In the genomic region with DNA sequence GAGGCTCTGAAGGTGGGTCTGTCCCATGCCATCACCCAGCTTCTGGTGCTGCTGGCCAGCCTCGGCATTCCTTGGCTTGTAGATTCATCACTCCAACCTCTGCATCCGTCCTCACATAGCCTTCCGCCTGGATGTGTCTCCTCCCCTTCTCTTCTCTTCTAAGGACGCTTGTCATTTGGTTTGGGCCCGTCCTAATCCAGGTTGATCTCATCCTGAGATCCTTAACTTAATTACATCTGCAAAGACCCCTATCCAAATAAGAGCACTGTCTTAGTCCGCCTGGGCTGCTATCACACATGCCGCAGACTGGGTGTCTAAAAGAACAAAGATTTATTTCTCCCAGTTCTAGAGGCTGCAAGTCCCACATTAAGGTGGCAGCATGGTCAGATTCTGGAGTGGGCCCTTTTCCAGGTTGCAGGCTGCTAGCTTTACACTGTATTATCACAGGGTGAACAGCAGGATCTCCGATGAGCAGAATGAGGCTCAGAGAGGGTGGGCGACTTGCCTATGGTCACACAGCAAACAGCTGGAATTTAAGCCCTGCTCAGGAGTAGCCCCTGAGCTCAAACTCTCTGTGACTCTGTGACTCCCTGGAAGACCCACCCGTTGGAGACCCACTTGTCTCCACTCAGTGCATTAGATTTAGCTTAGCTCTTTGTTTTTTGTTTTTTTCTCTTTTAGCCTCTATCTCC, we compare ENCODE assay signal across 3 cellular contexts.
TF ChIP-seq lines count a peak whose summit lies in the region.

No MANE protein-coding gene starts in this region.

TF ChIP-seq in A549, 52 proteins besides CTCF, POLR2A, EP300 and RAD21 (continued from another document):
- TF ChIP-seq CBX2 (IDR thresholded peaks at IDR 0.05; ENCODE audit: borderline replicate concordance, low read depth) (no peak), PHF8 (IDR thresholded peaks at IDR 0.05; ENCODE audit: borderline replicate concordance, low read depth) (no peak), ZFP36 (IDR thresholded peaks at IDR 0.05; ENCODE audit: borderline replicate concordance, partially characterized antibody) (peak; percentile 33), KDM1A (IDR thresholded peaks at IDR 0.05; ENCODE audit: low read depth) (peak; percentile 24; the same call in 1 of the 2 replicates), RCOR1 (IDR thresholded peaks at IDR 0.05; ENCODE audit: low read depth, low read length) (no peak), HOXB5 (CRISPR knock-in tag; IDR thresholded peaks at IDR 0.05) (no peak), CHD2 (IDR thresholded peaks at IDR 0.05; ENCODE audit: low read length, partially characterized antibody) (no peak), MAFK (IDR thresholded peaks at IDR 0.05; ENCODE audit: partially characterized antibody) (no peak), NPAS2 (CRISPR knock-in tag; IDR thresholded peaks at IDR 0.05; ENCODE audit: borderline replicate concordance) (no peak)
- TF ChIP-seq, protein P1, sequence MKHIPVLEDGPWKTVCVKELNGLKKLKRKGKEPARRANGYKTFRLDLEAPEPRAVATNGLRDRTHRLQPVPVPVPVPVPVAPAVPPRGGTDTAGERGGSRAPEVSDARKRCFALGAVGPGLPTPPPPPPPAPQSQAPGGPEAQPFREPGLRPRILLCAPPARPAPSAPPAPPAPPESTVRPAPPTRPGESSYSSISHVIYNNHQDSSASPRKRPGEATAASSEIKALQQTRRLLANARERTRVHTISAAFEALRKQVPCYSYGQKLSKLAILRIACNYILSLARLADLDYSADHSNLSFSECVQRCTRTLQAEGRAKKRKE (CRISPR knock-in tag; IDR thresholded peaks at IDR 0.05; ENCODE audit: low read depth): no peak
- TF ChIP-seq, protein P2, sequence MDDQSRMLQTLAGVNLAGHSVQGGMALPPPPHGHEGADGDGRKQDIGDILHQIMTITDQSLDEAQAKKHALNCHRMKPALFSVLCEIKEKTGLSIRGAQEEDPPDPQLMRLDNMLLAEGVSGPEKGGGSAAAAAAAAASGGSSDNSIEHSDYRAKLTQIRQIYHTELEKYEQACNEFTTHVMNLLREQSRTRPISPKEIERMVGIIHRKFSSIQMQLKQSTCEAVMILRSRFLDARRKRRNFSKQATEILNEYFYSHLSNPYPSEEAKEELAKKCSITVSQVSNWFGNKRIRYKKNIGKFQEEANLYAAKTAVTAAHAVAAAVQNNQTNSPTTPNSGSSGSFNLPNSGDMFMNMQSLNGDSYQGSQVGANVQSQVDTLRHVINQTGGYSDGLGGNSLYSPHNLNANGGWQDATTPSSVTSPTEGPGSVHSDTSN (IDR thresholded peaks at IDR 0.05): no peak
- TF ChIP-seq, protein P3, sequence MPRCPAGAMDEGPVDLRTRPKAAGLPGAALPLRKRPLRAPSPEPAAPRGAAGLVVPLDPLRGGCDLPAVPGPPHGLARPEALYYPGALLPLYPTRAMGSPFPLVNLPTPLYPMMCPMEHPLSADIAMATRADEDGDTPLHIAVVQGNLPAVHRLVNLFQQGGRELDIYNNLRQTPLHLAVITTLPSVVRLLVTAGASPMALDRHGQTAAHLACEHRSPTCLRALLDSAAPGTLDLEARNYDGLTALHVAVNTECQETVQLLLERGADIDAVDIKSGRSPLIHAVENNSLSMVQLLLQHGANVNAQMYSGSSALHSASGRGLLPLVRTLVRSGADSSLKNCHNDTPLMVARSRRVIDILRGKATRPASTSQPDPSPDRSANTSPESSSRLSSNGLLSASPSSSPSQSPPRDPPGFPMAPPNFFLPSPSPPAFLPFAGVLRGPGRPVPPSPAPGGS (IDR thresholded peaks at IDR 0.05): no peak
- TF ChIP-seq, protein P4, sequence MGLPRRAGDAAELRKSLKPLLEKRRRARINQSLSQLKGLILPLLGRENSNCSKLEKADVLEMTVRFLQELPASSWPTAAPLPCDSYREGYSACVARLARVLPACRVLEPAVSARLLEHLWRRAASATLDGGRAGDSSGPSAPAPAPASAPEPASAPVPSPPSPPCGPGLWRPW (IDR thresholded peaks at IDR 0.05): no peak

TF ChIP-seq in HEK293T, 16 proteins besides CTCF, POLR2A, EP300 and RAD21 (continued from another document):
- TF ChIP-seq FOXM1 (IDR thresholded peaks at IDR 0.05; ENCODE audit: borderline replicate concordance): no peak
- no peak for TF ChIP-seq ELF4 (IDR thresholded peaks at IDR 0.05)
- TF ChIP-seq, protein P5, sequence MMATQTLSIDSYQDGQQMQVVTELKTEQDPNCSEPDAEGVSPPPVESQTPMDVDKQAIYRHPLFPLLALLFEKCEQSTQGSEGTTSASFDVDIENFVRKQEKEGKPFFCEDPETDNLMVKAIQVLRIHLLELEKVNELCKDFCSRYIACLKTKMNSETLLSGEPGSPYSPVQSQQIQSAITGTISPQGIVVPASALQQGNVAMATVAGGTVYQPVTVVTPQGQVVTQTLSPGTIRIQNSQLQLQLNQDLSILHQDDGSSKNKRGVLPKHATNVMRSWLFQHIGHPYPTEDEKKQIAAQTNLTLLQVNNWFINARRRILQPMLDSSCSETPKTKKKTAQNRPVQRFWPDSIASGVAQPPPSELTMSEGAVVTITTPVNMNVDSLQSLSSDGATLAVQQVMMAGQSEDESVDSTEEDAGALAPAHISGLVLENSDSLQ (IDR thresholded peaks at IDR 0.05): no peak
- no peak for TF ChIP-seq SP1 (IDR thresholded peaks at IDR 0.05)
- no peak for TF ChIP-seq CTBP1 (IDR thresholded peaks at IDR 0.05; ENCODE audit: borderline replicate concordance)
- no peak for TF ChIP-seq L3MBTL2 (conservative IDR thresholded peaks at IDR 0.05)
- no peak for TF ChIP-seq ARNT (IDR thresholded peaks at IDR 0.05)
- TF ChIP-seq NFRKB (IDR thresholded peaks at IDR 0.05): no peak
- TF ChIP-seq LEF1 (IDR thresholded peaks at IDR 0.05; ENCODE audit: borderline replicate concordance): no peak
- no peak for TF ChIP-seq FOXK2 (IDR thresholded peaks at IDR 0.05)
- TF ChIP-seq HDGF (IDR thresholded peaks at IDR 0.05; ENCODE audit: borderline replicate concordance): no peak
- no peak for TF ChIP-seq FOXA1 (IDR thresholded peaks at IDR 0.05)
- no peak for TF ChIP-seq BHLHE40 (IDR thresholded peaks at IDR 0.05; ENCODE audit: borderline replicate concordance)

TF ChIP-seq in K562, 482 proteins besides CTCF, POLR2A, EP300 and RAD21 (continued from another document):
- TF ChIP-seq SMARCC2 (IDR thresholded peaks at IDR 0.05; ENCODE audit: low read depth) (no peak), ZFP36 (IDR thresholded peaks at IDR 0.05; ENCODE audit: low read depth, low read length, partially characterized antibody) (peak; percentile 88), TEAD1 (CRISPR knock-in tag; IDR thresholded peaks at IDR 0.05) (no peak), MEF2A (IDR thresholded peaks at IDR 0.05; ENCODE audit: control insufficient read depth, low read depth, low read length) (no peak), EWSR1 (IDR thresholded peaks at IDR 0.05; ENCODE audit: borderline replicate concordance, low read depth, partially characterized antibody) (no peak), ZNF140 (CRISPR knock-in tag; IDR thresholded peaks at IDR 0.05) (no peak), ERF (CRISPR knock-in tag; IDR thresholded peaks at IDR 0.05) (no peak), ZNF77 (CRISPR knock-in tag; IDR thresholded peaks at IDR 0.05) (no peak), ZKSCAN3 (CRISPR knock-in tag; IDR thresholded peaks at IDR 0.05) (no peak), TCF7 (IDR thresholded peaks at IDR 0.05; ENCODE audit: borderline replicate concordance) (no peak), NFRKB (IDR thresholded peaks at IDR 0.05; ENCODE audit: low read depth) (no peak), ZNF3 (CRISPR knock-in tag; IDR thresholded peaks at IDR 0.05) (no peak), CHD2 (IDR thresholded peaks at IDR 0.05; ENCODE audit: low read depth, low read length) (no peak), RBM25 (IDR thresholded peaks at IDR 0.05; ENCODE audit: low read depth, low read length, severe bottlenecking) (peak; percentile 88), ATF7 (IDR thresholded peaks at IDR 0.05) (no peak), RFX7 (CRISPR knock-in tag; IDR thresholded peaks at IDR 0.05) (no peak), GABPA (tag; conservative IDR thresholded peaks at IDR 0.05; ENCODE audit: low read depth) (no peak), ZFP1 (CRISPR knock-in tag; IDR thresholded peaks at IDR 0.05) (no peak), ILK (tag; IDR thresholded peaks at IDR 0.05; ENCODE audit: borderline replicate concordance, low read depth) (no peak), SNIP1 (IDR thresholded peaks at IDR 0.05; ENCODE audit: low read depth) (no peak), ZNF668 (CRISPR knock-in tag; IDR thresholded peaks at IDR 0.05) (no peak), PTBP1 (IDR thresholded peaks at IDR 0.05; ENCODE audit: low read depth, low read length) (0 out of 2 replicates have a peak, but pooled peaks have one; percentile 30), RFX1 (IDR thresholded peaks at IDR 0.05) (no peak), ARID1B (IDR thresholded peaks at IDR 0.05) (no peak), NCOR1 (IDR thresholded peaks at IDR 0.05) (no peak), TAF7 (tag; IDR thresholded peaks at IDR 0.05) (no peak), ZFPM2 (CRISPR knock-in tag; IDR thresholded peaks at IDR 0.05) (no peak), RNF2 (IDR thresholded peaks at IDR 0.05) (no peak), ZNF707 (CRISPR knock-in tag; conservative IDR thresholded peaks at IDR 0.05) (no peak), MEF2D (tag; conservative IDR thresholded peaks at IDR 0.05; ENCODE audit: low read depth) (no peak)
- TF ChIP-seq, protein P6, sequence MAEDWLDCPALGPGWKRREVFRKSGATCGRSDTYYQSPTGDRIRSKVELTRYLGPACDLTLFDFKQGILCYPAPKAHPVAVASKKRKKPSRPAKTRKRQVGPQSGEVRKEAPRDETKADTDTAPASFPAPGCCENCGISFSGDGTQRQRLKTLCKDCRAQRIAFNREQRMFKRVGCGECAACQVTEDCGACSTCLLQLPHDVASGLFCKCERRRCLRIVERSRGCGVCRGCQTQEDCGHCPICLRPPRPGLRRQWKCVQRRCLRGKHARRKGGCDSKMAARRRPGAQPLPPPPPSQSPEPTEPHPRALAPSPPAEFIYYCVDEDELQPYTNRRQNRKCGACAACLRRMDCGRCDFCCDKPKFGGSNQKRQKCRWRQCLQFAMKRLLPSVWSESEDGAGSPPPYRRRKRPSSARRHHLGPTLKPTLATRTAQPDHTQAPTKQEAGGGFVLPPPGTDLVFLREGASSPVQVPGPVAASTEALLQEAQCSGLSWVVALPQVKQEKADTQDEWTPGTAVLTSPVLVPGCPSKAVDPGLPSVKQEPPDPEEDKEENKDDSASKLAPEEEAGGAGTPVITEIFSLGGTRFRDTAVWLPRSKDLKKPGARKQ (CRISPR knock-in tag; IDR thresholded peaks at IDR 0.05): no peak
- TF ChIP-seq, protein P7, sequence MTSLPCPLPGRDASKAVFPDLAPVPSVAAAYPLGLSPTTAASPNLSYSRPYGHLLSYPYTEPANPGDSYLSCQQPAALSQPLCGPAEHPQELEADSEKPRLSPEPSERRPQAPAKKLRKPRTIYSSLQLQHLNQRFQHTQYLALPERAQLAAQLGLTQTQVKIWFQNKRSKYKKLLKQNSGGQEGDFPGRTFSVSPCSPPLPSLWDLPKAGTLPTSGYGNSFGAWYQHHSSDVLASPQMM (CRISPR knock-in tag; IDR thresholded peaks at IDR 0.05): no peak
